In the genomic region with DNA sequence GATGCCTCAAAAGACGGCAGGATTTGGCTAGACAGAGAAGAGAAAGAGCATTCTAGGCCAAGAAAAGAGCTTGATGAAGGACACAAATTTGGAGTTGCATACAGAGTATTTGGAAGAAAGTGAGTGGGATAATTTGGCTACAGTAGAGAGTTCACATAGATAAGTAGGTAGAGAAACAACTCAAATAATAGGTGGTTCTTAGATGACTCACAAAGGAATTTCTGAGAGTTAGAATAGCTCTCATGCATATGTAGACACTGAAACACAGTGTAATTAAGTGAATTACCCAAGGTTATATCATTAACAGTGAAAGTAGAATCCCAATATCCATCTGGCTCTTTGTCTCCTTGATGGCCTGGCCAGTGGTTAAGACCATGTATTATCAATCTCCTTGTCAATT, we compare ENCODE assay signal across 24 cellular contexts.
DNase-seq lines count a peak whose midpoint lies in the region; ATAC-seq and TF ChIP-seq lines count a peak whose summit lies in the region.
"Had no signal": no experiment of that assay in that cellular context is flagged by ENCODE, and none has a peak within 500 bp of the region (broad histone marks: within the 10 kb centered on the region; RNA-seq: fewer than 3 reads in every experiment).

No MANE protein-coding gene starts in this region.

- no peaks in the 10 kb centered on the region for H3F3A ChIP-seq in PC-3 (ENCODE audit: low read length, unreplicated experiment)

- no peaks in the 10 kb centered on the region for H3K79me2 ChIP-seq in PC-3 (ENCODE audit: low read length)

- intact Hi-C loops in PC-3 (cut with micrococcal nuclease) = no loop called here

- POLR2A ChIA-PET in PC-3 (lab: Charles Lee; ENCODE audit: unreplicated experiment) = no interaction called here

- CTCF ChIA-PET in PC-3 (lab: Charles Lee) = no interaction called here

- no peak overlapping the region for H3K4me2 ChIP-seq in PC-3 (ENCODE audit: low read length)

- no peak overlapping the region for H3K9ac ChIP-seq in PC-3 (ENCODE audit: low read length)

- H2AFZ ChIP-seq in PC-3 (ENCODE audit: low read length) = no peak overlapping the region

- H3K4me3 ChIP-seq in PC-3 (ENCODE audit: low read length) = no peak overlapping the region
- no peak overlapping the region for H3K4me3 ChIP-seq in epithelial cell of proximal tubule (ENCODE audit: low read depth, low read length)
- H3K4me3 ChIP-seq: thyroid gland had no signal

- H3K36me3 ChIP-seq in PC-3 (ENCODE audit: low read depth, low read length) = no peaks in the 10 kb centered on the region
- H3K36me3 ChIP-seq: thyroid gland, WERI-Rb-1 had no signal

- H3K27ac ChIP-seq in PC-3 (ENCODE audit: low read length) = no peak overlapping the region
- H3K27ac ChIP-seq: thyroid gland, WERI-Rb-1 had no signal

- H3K27me3 ChIP-seq in PC-3 (ENCODE audit: low read length) = peaks cover 12% of the 10 kb centered on the region; the same call in 1 of the 2 replicates
- H3K27me3 ChIP-seq: thyroid gland had no signal

- peak; percentile 17 for DNase-seq in ELR (ENCODE audit: low read depth)
- no peak for DNase-seq in PC-3
- DNase-seq in epithelial cell of proximal tubule (ENCODE audit: low read depth) = peak; percentile 56
- DNase-seq in omental fat pad (ENCODE audit: low spot score) = no peak
- DNase-seq in amniotic stem cell (lab: John Stamatoyannopoulos, UW) = no peak
- DNase-seq in globus pallidus (ENCODE audit: low spot score) = no peak
- no peak for DNase-seq in medulla oblongata (ENCODE audit: extremely low spot score)
- DNase-seq: activated CD4-positive, alpha-beta T cell treated with anti-CD3 and anti-CD28 coated beads, Interleukin-2, amount 10 ng/mL, durations not matched to agents 7 days and 5 days; activated CD8-positive, alpha-beta memory T cell treated with anti-CD3 and anti-CD28 coated beads, Interleukin-2, amount 10 ng/mL, durations not matched to agents 7 days and 5 days; activated naive CD4-positive, alpha-beta T cell treated with anti-CD3 and anti-CD28 coated beads, Interleukin-2, amount 50 U/mL, for 16 hours; aorta; CD4-positive, alpha-beta memory T cell; cerebellar nuclear complex; DMS79 treated with DMSO at 0.1 percent for 48 hours; glutamatergic neuron; NCI-H1092; NCI-H2081 treated with DMSO at 0.1 percent for 48 hours; NCI-H510A treated with DMSO at 0.1 percent for 48 hours; stimulated activated CD4-positive, alpha-beta T cell treated with anti-CD3 and anti-CD28 coated beads, Interleukin-4, amount 100 ng/mL, for 4 hours; stimulated activated naive CD8-positive, alpha-beta T cell treated with anti-CD3 and anti-CD28 coated beads, Interleukin-15, Interleukin-2, amounts not matched to agents 100 U/mL and 50 U/mL, for 24 hours; thyroid gland; WERI-Rb-1 had no signal

- H3K9me2 ChIP-seq in PC-3 (replicated peaks; ENCODE audit: low read length) = no peaks in the 10 kb centered on the region

- no TSS peak for BruUV-seq in PC-3 (replicated peaks; lab: Mats Ljungman, UMichigan)

- TF ChIP-seq CTCF in PC-3 (conservative IDR thresholded peaks at IDR 0.05; ENCODE audit: low read depth, low read length) (no peak), epithelial cell of proximal tubule (conservative IDR thresholded peaks at IDR 0.05; ENCODE audit: low read depth, low read length) (no peak), omental fat pad (IDR thresholded peaks at IDR 0.05) (no peak)

- H3K9me3 ChIP-seq in PC-3 (ENCODE audit: low read length) = no peaks in the 10 kb centered on the region
- H3K9me3 ChIP-seq: thyroid gland had no signal

- no peaks in the 10 kb centered on the region for H4K20me1 ChIP-seq in PC-3 (ENCODE audit: low read length)

- 0 out of 2 replicates have a peak, but pooled peaks cover 3% of the 10 kb centered on the region for H3K4me1 ChIP-seq in PC-3 (ENCODE audit: insufficient read depth, low read length)
- H3K4me1 ChIP-seq: thyroid gland had no signal

- ATAC-seq in PC-3 (0 out of 2 replicates have a peak, but pooled peaks have one; percentile 33), omental fat pad (ENCODE audit: low FRiP score) (peak; percentile 88), HG03045 (IDR thresholded peaks at IDR 0.05; ENCODE audit: unreplicated experiment) (no peak)
- ATAC-seq: activated CD8-positive, alpha-beta memory T cell treated with anti-CD3 and anti-CD28 coated beads, Interleukin-2, amount 10 ng/mL, durations not matched to agents 7 days and 5 days; esophagus mucosa; stimulated activated naive CD8-positive, alpha-beta T cell treated with anti-CD3 and anti-CD28 coated beads, Interleukin-15, Interleukin-2, amounts not matched to agents 100 U/mL and 50 U/mL, for 24 hours had no signal

Comparison
In these comparisons a context has a peak if more than half of its experiments do, and no peak if none do; other contexts are left out.
1. DNase-seq: peak in ELR (single experiment) and epithelial cell of proximal tubule (single experiment); none in PC-3 (single experiment), omental fat pad (single experiment), amniotic stem cell (single experiment), globus pallidus (single experiment) and medulla oblongata (single experiment).